Comparison of ENCODE assay signal across 13 cellular contexts in the genomic region with DNA sequence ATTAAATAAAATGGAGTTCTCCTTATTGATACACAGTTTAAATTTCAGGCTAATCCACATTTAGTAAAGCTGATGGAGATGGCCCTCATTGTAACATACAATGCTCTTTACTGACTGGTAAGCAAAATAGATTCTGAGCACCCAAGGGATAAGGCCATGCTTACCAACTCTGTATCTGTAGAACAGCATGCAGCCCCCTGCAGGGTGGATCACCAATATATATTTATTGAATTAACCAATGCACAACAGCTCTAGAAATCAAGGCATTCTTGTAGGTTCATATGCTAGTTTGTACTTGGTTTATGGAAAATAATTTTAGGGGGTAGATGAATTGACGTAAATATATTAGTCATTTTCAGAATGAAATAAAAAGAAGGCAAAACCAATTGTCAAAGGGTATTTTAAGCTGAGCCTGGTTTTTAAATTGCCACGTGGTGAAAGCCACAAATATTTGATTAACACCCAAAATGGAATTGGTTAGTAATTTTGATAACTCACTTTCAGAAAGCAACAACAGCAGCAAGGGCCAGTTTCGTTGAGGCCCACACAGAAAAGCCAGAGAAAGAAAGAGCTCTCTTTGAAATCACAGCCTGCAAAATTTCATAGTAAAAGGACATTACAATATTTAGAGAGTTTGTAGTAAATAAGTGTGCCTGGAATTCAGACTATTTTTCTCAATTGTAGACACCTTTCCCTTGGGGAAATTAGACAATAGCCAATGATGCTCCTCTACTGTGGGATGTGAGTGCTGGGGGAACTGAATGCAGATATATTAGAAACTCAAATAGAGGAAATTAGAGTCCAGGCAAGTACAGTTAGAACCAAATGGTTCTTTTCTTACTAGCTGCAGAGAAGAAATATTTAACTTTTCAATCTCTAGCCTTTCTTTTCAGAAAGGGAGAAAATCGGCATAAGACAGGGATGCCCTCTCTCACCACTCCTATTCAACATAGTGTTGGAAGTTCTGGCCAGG.
A peak's percentile ranks its signal among the peaks of the same experiment; 100 is the strongest.
DNase-seq lines count a peak whose midpoint lies in the region; ATAC-seq and TF ChIP-seq lines count a peak whose summit lies in the region.
"Had no signal": no experiment of that assay in that cellular context is flagged by ENCODE, and none has a peak within 500 bp of the region (broad histone marks: within the 10 kb centered on the region; RNA-seq: fewer than 3 reads in every experiment).

No MANE protein-coding gene starts in this region.

- POLR2A ChIA-PET in activated B cell treated with CpG ODN at 0.5 μM for 24 hours (lab: Charles Lee) = no interaction called here

- no peak for TF ChIP-seq CTCF in activated B cell treated with CpG ODN at 0.5 μM for 24 hours (IDR thresholded peaks at IDR 0.05)
- no peak for TF ChIP-seq CTCF in ovary (IDR thresholded peaks at IDR 0.05)
- TF ChIP-seq CTCF in colonic mucosa (IDR thresholded peaks at IDR 0.05) = no peak
- TF ChIP-seq CTCF in omental fat pad (IDR thresholded peaks at IDR 0.05) = no peak

- no peak for DNase-seq in activated B cell treated with CpG ODN at 0.5 μM for 24 hours
- no peak for DNase-seq in ovary
- no peak for DNase-seq in colonic mucosa
- DNase-seq in omental fat pad (ENCODE audit: low spot score) = no peak
- DNase-seq: activated CD4-positive, alpha-beta T cell treated with anti-CD3 and anti-CD28 coated beads for 48 hours; activated effector memory CD4-positive, alpha-beta T cell treated with Interleukin-2 at 50 U/mL for 16 hours; CD4-positive, CD25-positive, alpha-beta regulatory T cell; dorsolateral prefrontal cortex; NCI-H2227 treated with DMSO at 0.1 percent for 48 hours had no signal

- CTCF ChIA-PET in activated B cell treated with CpG ODN at 0.5 μM for 24 hours (lab: Charles Lee) = no interaction called here

- H3K9ac ChIP-seq in colonic mucosa (ENCODE audit: low read depth in 2 of 2, low read length in 2 of 2) = no peak overlapping the region

- H3K27me3 ChIP-seq in ovary (no peaks in the 10 kb centered on the region), colonic mucosa (no peaks in the 10 kb centered on the region)
- H3K27me3 ChIP-seq: dorsolateral prefrontal cortex had no signal

- no peaks in the 10 kb centered on the region for H3K4me1 ChIP-seq in ovary (ENCODE audit: insufficient read depth)
- no peaks in the 10 kb centered on the region for H3K4me1 ChIP-seq in colonic mucosa

- H3K36me3 ChIP-seq in ovary (no peaks in the 10 kb centered on the region), colonic mucosa (no peaks in the 10 kb centered on the region)

- 70 to 85% (median 76%) methylated on average over 4 of the region's 4 CpGs for WGBS in ovary, 3 donors

- no peak overlapping the region for H3K4me3 Mint-ChIP-seq in activated B cell treated with CpG ODN at 0.5 μM for 24 hours
- H3K4me3 Mint-ChIP-seq: CD4-positive, CD25-positive, alpha-beta regulatory T cell; T-helper 1 cell treated with Interleukin-12 subunit alpha and Interleukin-12 subunit beta and Interleukin-4 antibody, amounts not matched to agents 30 μg/mL and 1 μg/mL, for 36 hours had no signal

- TF ChIP-seq POLR2A in ovary (IDR thresholded peaks at IDR 0.05) = no peak

- H3K9me3 ChIP-seq in ovary (no peaks in the 10 kb centered on the region), colonic mucosa (no peaks in the 10 kb centered on the region)

- no peak for TF ChIP-seq EP300 in ovary (IDR thresholded peaks at IDR 0.05)

- peak overlapping the region; percentile 19 for H3K27ac Mint-ChIP-seq in activated B cell treated with CpG ODN at 0.5 μM for 24 hours
- H3K27ac Mint-ChIP-seq: CD4-positive, CD25-positive, alpha-beta regulatory T cell; T-helper 1 cell treated with Interleukin-12 subunit alpha and Interleukin-12 subunit beta and Interleukin-4 antibody, amounts not matched to agents 30 μg/mL and 1 μg/mL, for 36 hours had no signal

- H3K9me3 Mint-ChIP-seq in activated B cell treated with CpG ODN at 0.5 μM for 24 hours = no peaks in the 10 kb centered on the region
- H3K9me3 Mint-ChIP-seq: T-helper 1 cell treated with Interleukin-12 subunit alpha and Interleukin-12 subunit beta and Interleukin-4 antibody, amounts not matched to agents 30 μg/mL and 1 μg/mL, for 36 hours had no signal

- H3K36me3 Mint-ChIP-seq in activated B cell treated with CpG ODN at 0.5 μM for 24 hours (ENCODE audit: low read depth) = no peaks in the 10 kb centered on the region
- H3K36me3 Mint-ChIP-seq: CD4-positive, CD25-positive, alpha-beta regulatory T cell had no signal

- H3K4me3 ChIP-seq in ovary (no peak overlapping the region), colonic mucosa (no peak overlapping the region)
- H3K4me3 ChIP-seq: dorsolateral prefrontal cortex had no signal

- H3K27me3 Mint-ChIP-seq in activated B cell treated with CpG ODN at 0.5 μM for 24 hours = no peaks in the 10 kb centered on the region
- H3K27me3 Mint-ChIP-seq: CD4-positive, CD25-positive, alpha-beta regulatory T cell had no signal

- intact Hi-C loops in activated B cell treated with CpG ODN at 0.5 μM for 24 hours (cut with micrococcal nuclease) (no loop called here), ovary (cut with DNase I) (no loop called here), colonic mucosa (cut with DNase I) (no loop called here)

- ATAC-seq in GM19025 (IDR thresholded peaks at IDR 0.05; ENCODE audit: low read depth, unreplicated experiment) (peak; percentile 57), GM21717 (IDR thresholded peaks at IDR 0.05; ENCODE audit: unreplicated experiment) (peak; percentile 69), HG03064 (IDR thresholded peaks at IDR 0.05; ENCODE audit: low read depth, unreplicated experiment) (peak; percentile 75), activated B cell treated with CpG ODN at 0.5 μM for 24 hours (ENCODE audit: low read depth) (no peak), omental fat pad (ENCODE audit: low FRiP score) (no peak)

- no peak overlapping the region for H3K27ac ChIP-seq in ovary
- no peak overlapping the region for H3K27ac ChIP-seq in colonic mucosa
- H3K27ac ChIP-seq: dorsolateral prefrontal cortex had no signal

- peaks cover 5% of the 10 kb centered on the region for H3K4me1 Mint-ChIP-seq in activated B cell treated with CpG ODN at 0.5 μM for 24 hours
- H3K4me1 Mint-ChIP-seq: CD4-positive, CD25-positive, alpha-beta regulatory T cell had no signal

Comparison
In these comparisons a context has a peak if more than half of its experiments do, and no peak if none do; other contexts are left out.
1. ATAC-seq: peak in GM19025 (single experiment), GM21717 (single experiment) and HG03064 (single experiment); none in activated B cell treated with CpG ODN at 0.5 μM for 24 hours (single experiment) and omental fat pad (single experiment).